ENCODE assay signal across 8 cellular contexts in genomic region chr9:129823163-129823933, GRCh38. TPM values are rescaled to one million over a fixed set of nuclear protein-coding genes. Genes with fewer than 3 reads are reported as not detected.
DNase-seq lines count a peak whose midpoint lies in the region; ATAC-seq and TF ChIP-seq lines count a peak whose summit lies in the region.

No MANE protein-coding gene starts in this region.

- no peak for TF ChIP-seq POLR2A in Peyer's patch (IDR thresholded peaks at IDR 0.05)

- intact Hi-C loops in lower lobe of right lung (cut with DNase I), result no loop called here

- ATAC-seq in GM21367 (IDR thresholded peaks at IDR 0.05; ENCODE audit: unreplicated experiment), result peak; percentile 16
- peak; percentile 64 to 72 for ATAC-seq in lower lobe of right lung
- ATAC-seq in HG02759 (IDR thresholded peaks at IDR 0.05; ENCODE audit: unreplicated experiment), result no peak

- no peaks in the 10 kb centered on the region for H3K27me3 Mint-ChIP-seq in type B pancreatic cell

- peaks cover 12% of the 10 kb centered on the region for H3K36me3 Mint-ChIP-seq in type B pancreatic cell

- H3K27me3 ChIP-seq in BE2C (no peaks in the 10 kb centered on the region), Peyer's patch (no peaks in the 10 kb centered on the region), lower lobe of right lung (ENCODE audit: low read depth) (no peaks in the 10 kb centered on the region)

- H3K36me3 ChIP-seq in BE2C (peaks cover 34% of the 10 kb centered on the region), Peyer's patch (peaks cover 0 to 54% (median 0%) of the 10 kb centered on the region in 3 donors), lower lobe of right lung (peaks cover 61% of the 10 kb centered on the region)

- no peaks in the 10 kb centered on the region for H3K9me3 ChIP-seq in BE2C
- no peaks in the 10 kb centered on the region for H3K9me3 ChIP-seq in Peyer's patch
- H3K9me3 ChIP-seq in lower lobe of right lung, result no peaks in the 10 kb centered on the region

- H3K27ac ChIP-seq in Peyer's patch (peak overlapping the region; percentile 68 to 91 (median 84)), lower lobe of right lung (peak overlapping the region; percentile 81)

- H3K4me1 ChIP-seq in BE2C (no peaks in the 10 kb centered on the region), Peyer's patch (peaks cover 0 to 10% (median 0%) of the 10 kb centered on the region in 4 donors), lower lobe of right lung (peaks cover 9% of the 10 kb centered on the region)

- H3K9me3 Mint-ChIP-seq in type B pancreatic cell, result no peaks in the 10 kb centered on the region

- H3K4me1 Mint-ChIP-seq in type B pancreatic cell (ENCODE audit: unreplicated experiment), result peaks cover 10% of the 10 kb centered on the region

- DNase-seq in BE2C (no peak), Peyer's patch (peak in 1 of 3 donors; percentile 55), dermis blood vessel endothelial cell (peak; percentile 39), lower lobe of right lung (peak; percentile 55), type B pancreatic cell (ENCODE audit: extremely low spot score, unreplicated experiment) (no peak), NCI-H1048 (lab: John Stamatoyannopoulos, UW) (no peak)

- H3K4me3 ChIP-seq in BE2C (ENCODE audit: low read depth, low read length) (peak overlapping the region; percentile 79), Peyer's patch (peak overlapping the region; percentile 79 to 94 (median 92)), lower lobe of right lung (peak overlapping the region; percentile 86)

- TF ChIP-seq CTCF in BE2C (IDR thresholded peaks at IDR 0.05; ENCODE audit: low read depth, low read length), result no peak
- TF ChIP-seq CTCF in Peyer's patch (IDR thresholded peaks at IDR 0.05), result no peak
- TF ChIP-seq CTCF in lower lobe of right lung (IDR thresholded peaks at IDR 0.05), result no peak
- TF ChIP-seq CTCF in type B pancreatic cell (conservative IDR thresholded peaks at IDR 0.05), result no peak

- H3K27ac Mint-ChIP-seq in type B pancreatic cell, result no peak overlapping the region

- H3K4me3 Mint-ChIP-seq in type B pancreatic cell, result peak overlapping the region; percentile 92

RNA-seq across cellular contexts. Expression of gene TOR1A, which starts 0.6 kb away (rescaled TPM):
- polyA plus RNA-seq in BE2C (2012; ENCODE audit: insufficient read depth, insufficient read length, low read depth), result 71.2 TPM
- total RNA-seq in Peyer's patch (10 to 100 TPM; 28.9 to 49.6 (median 39.8) TPM), dermis blood vessel endothelial cell (38.0 and 38.8 TPM in 2 replicates), lower lobe of right lung (34.6 TPM), type B pancreatic cell (ENCODE audit: low replicate concordance) (28.5 and 36.2 TPM in 2 replicates)

RNA-seq across cellular contexts. Expression of gene C9orf78, which starts 11.7 kb away (rescaled TPM):
- 202 TPM for polyA plus RNA-seq in BE2C (2012; ENCODE audit: insufficient read depth, insufficient read length, low read depth)
- total RNA-seq in Peyer's patch, result 10 to 100 TPM; 30.2 to 42.2 (median 36.2) TPM
- 37.4 and 49.5 TPM in 2 replicates for total RNA-seq in dermis blood vessel endothelial cell
- 42.0 TPM for total RNA-seq in lower lobe of right lung
- 33.6 and 35.4 TPM in 2 replicates for total RNA-seq in type B pancreatic cell (ENCODE audit: low replicate concordance)

RNA-seq across cellular contexts. Expression of gene USP20, which starts 11.9 kb away (rescaled TPM):
- 95.4 TPM for polyA plus RNA-seq in BE2C (2012; ENCODE audit: insufficient read depth, insufficient read length, low read depth)
- 10 to 100 TPM; 15.8 to 36.3 (median 22.6) TPM for total RNA-seq in Peyer's patch
- 8.7 and 11.2 TPM in 2 replicates for total RNA-seq in dermis blood vessel endothelial cell
- 27.0 TPM for total RNA-seq in lower lobe of right lung
- 37.8 and 39.2 TPM in 2 replicates for total RNA-seq in type B pancreatic cell (ENCODE audit: low replicate concordance)

RNA-seq across cellular contexts. Expression of gene TOR1B, which starts 20.4 kb away (rescaled TPM):
- 35.7 TPM for polyA plus RNA-seq in BE2C (2012; ENCODE audit: insufficient read depth, insufficient read length, low read depth)
- 10 to 100 TPM; 19.8 to 54.7 (median 44.5) TPM for total RNA-seq in Peyer's patch
- 33.5 and 34.6 TPM in 2 replicates for total RNA-seq in dermis blood vessel endothelial cell
- total RNA-seq in lower lobe of right lung, result 34.9 TPM
- total RNA-seq in type B pancreatic cell (ENCODE audit: low replicate concordance), result 19.4 and 23.5 TPM in 2 replicates

Comparison
In these comparisons a context has a peak if more than half of its experiments do, and no peak if none do; other contexts are left out.
1. DNase-seq: peak in dermis blood vessel endothelial cell (single experiment) and lower lobe of right lung (single experiment); none in BE2C (single experiment), type B pancreatic cell (single experiment) and NCI-H1048 (single experiment).
2. Peak in every context shown above with its lines, with median percentiles within 50 percentile points of each other: H3K4me3 ChIP-seq.